In the genomic region with DNA sequence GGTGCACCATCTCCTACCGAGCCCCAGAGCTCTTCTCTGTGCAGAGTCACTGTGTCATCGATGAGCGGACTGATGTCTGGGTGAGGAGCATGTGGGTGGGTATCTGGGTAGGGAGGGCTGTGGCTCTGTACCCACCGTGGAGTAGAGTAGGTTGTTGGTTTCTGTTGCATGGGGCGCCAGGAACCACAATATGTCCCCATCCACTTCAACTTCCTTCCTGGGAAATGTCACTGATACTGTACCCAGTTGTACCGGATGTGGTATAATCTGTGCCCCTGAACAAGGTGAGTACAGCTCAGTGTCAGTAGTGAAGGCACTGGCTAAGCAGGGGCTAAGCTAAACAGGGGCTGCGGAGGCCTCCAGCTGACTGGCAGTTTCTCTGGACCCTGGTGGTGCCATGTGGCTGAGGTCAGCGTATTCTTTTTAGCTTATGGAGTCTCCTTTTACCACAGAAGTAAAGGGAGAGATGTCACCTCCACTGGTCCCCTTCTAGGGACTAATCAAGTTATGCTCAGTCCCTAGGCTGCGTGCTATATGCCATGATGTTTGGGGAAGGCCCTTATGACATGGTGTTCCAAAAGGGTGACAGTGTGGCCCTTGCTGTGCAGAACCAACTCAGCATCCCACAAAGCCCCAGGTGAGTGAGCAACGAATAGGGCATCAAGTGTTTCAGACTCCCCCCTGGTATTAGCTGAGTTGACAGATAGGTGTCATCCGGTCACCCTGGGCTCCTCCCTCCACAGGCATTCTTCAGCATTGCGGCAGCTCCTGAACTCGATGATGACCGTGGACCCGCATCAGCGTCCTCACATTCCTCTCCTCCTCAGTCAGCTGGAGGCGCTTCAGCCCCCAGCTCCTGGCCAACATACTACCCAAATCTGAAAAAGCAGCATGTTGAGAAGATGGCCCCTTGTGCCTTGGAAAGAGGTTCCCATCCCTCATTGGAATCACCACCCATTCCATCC, we compare ENCODE assay signal across 9 cellular contexts. TPM values are rescaled to one million over a fixed set of nuclear protein-coding genes. Genes with fewer than 3 reads are reported as not detected.
DNase-seq lines count a peak whose midpoint lies in the region; ATAC-seq and TF ChIP-seq lines count a peak whose summit lies in the region.
"Had no signal": no experiment of that assay in that cellular context is flagged by ENCODE, and none has a peak within 500 bp of the region (broad histone marks: within the 10 kb centered on the region; RNA-seq: fewer than 3 reads in every experiment).

No MANE protein-coding gene starts in this region.

- intact Hi-C loops in activated CD4-positive, alpha-beta T cell treated with anti-CD3 and anti-CD28 coated beads for 36 hours (cut with DNase I, micrococcal nuclease) = loop anchor here (2.0 to 5.0 kb wide), 2 partner anchors 71 to 249 kb away; a partner anchor contains a TSS
- intact Hi-C loops in naive thymus-derived CD4-positive, alpha-beta T cell (cut with micrococcal nuclease) = loop anchor here (1.0 to 5.0 kb wide), 6 partner anchors 31 to 1031 kb away; a partner anchor contains a TSS

- H3K9me3 Mint-ChIP-seq in activated CD4-positive, alpha-beta T cell treated with anti-CD3 and anti-CD28 coated beads for 36 hours (ENCODE audit: low read depth) = no peaks in the 10 kb centered on the region
- H3K9me3 Mint-ChIP-seq in naive thymus-derived CD4-positive, alpha-beta T cell = peaks cover 0 to 9% (median 0%) of the 10 kb centered on the region in 11 donors
- H3K9me3 Mint-ChIP-seq in type B pancreatic cell = no peaks in the 10 kb centered on the region

- TF ChIP-seq CTCF in type B pancreatic cell (conservative IDR thresholded peaks at IDR 0.05) = no peak

- H3K4me3 Mint-ChIP-seq in activated CD4-positive, alpha-beta T cell treated with anti-CD3 and anti-CD28 coated beads for 36 hours = peak overlapping the region; percentile 89
- H3K4me3 Mint-ChIP-seq in naive thymus-derived CD4-positive, alpha-beta T cell = peak overlapping the region; percentile 75 to 100 (median 90)
- H3K4me3 Mint-ChIP-seq in type B pancreatic cell = peak overlapping the region; percentile 81

- H3K36me3 Mint-ChIP-seq in activated CD4-positive, alpha-beta T cell treated with anti-CD3 and anti-CD28 coated beads for 36 hours (ENCODE audit: low read depth) = peaks cover 60% of the 10 kb centered on the region
- H3K36me3 Mint-ChIP-seq in naive thymus-derived CD4-positive, alpha-beta T cell = peaks cover 5 to 58% (median 36%) of the 10 kb centered on the region in 5 donors
- no peaks in the 10 kb centered on the region for H3K36me3 Mint-ChIP-seq in type B pancreatic cell

- CTCF ChIA-PET in activated CD4-positive, alpha-beta T cell treated with anti-CD3 and anti-CD28 coated beads for 36 hours (lab: Charles Lee) = interaction anchor here (0.5 to 3.3 kb wide), 14 partner anchors 13 to 494 kb away, joined by 3 to 30 read pairs (median 4); a partner anchor contains a TSS
- CTCF ChIA-PET in naive thymus-derived CD4-positive, alpha-beta T cell (lab: Charles Lee) = interaction anchor here (1.0 to 2.9 kb wide), 8 partner anchors 19 to 72 kb away, joined by 3 to 14 read pairs (median 6); a partner anchor contains a TSS

- H3K4me1 Mint-ChIP-seq in activated CD4-positive, alpha-beta T cell treated with anti-CD3 and anti-CD28 coated beads for 36 hours = peaks cover 83% of the 10 kb centered on the region
- H3K4me1 Mint-ChIP-seq in naive thymus-derived CD4-positive, alpha-beta T cell = peaks cover 44 to 88% (median 80%) of the 10 kb centered on the region in 7 donors
- peaks cover 14% of the 10 kb centered on the region for H3K4me1 Mint-ChIP-seq in type B pancreatic cell (ENCODE audit: unreplicated experiment)

- no peaks in the 10 kb centered on the region for H3K9me3 ChIP-seq in naive thymus-derived CD4-positive, alpha-beta T cell (ENCODE audit: control insufficient read depth in 2 of 3, low read length in 3 of 3)

- H3K36me3 ChIP-seq in naive thymus-derived CD4-positive, alpha-beta T cell (ENCODE audit: control insufficient read depth in 2 of 3, insufficient read depth in 3 of 3, low read length in 3 of 3) = peaks cover 11 to 36% (median 17%) of the 10 kb centered on the region in 3 experiments

- no peaks in the 10 kb centered on the region for H3K27me3 Mint-ChIP-seq in activated CD4-positive, alpha-beta T cell treated with anti-CD3 and anti-CD28 coated beads for 36 hours
- peaks cover 0 to 2% (median 0%) of the 10 kb centered on the region in 5 donors for H3K27me3 Mint-ChIP-seq in naive thymus-derived CD4-positive, alpha-beta T cell
- peaks cover 23% of the 10 kb centered on the region for H3K27me3 Mint-ChIP-seq in type B pancreatic cell

- H3K4me1 ChIP-seq in naive thymus-derived CD4-positive, alpha-beta T cell (ENCODE audit: control insufficient read depth in 2 of 2, insufficient read depth in 2 of 2, low read length in 2 of 2) = peaks cover 72% of the 10 kb centered on the region in 2 donors

- DNase-seq in activated CD4-positive, alpha-beta T cell treated with anti-CD3 and anti-CD28 coated beads for 36 hours = peak; percentile 76
- DNase-seq in activated CD4-positive, alpha-beta T cell treated with anti-CD3 and anti-CD28 coated beads for 1 hour = no peak
- peak; percentile 86 for DNase-seq in activated effector memory CD4-positive, alpha-beta T cell treated with anti-CD3 and anti-CD28 coated beads, Interleukin-2, amount 50 U/mL, for 16 hours
- DNase-seq in naive thymus-derived CD4-positive, alpha-beta T cell = peak in 8 of 9 donors; percentile 53 to 85 (median 80)
- DNase-seq in type B pancreatic cell (ENCODE audit: extremely low spot score, unreplicated experiment) (no peak), NCI-H345 treated with DMSO at 0.1 percent for 48 hours (lab: John Stamatoyannopoulos, UW; ENCODE audit: unreplicated experiment) (no peak)

- POLR2A ChIA-PET in activated CD4-positive, alpha-beta T cell treated with anti-CD3 and anti-CD28 coated beads for 36 hours (lab: Charles Lee) = interaction anchor here (0.6 to 2.1 kb wide), 4 partner anchors 18 to 91 kb away, joined by 3 to 9 read pairs (median 6); a partner anchor contains a TSS
- POLR2A ChIA-PET in naive thymus-derived CD4-positive, alpha-beta T cell (lab: Charles Lee) = interaction anchor here (0.6 to 14.3 kb wide), 9 partner anchors 12 to 89 kb away, joined by 3 to 575 read pairs (median 27); a partner anchor contains a TSS

- peak overlapping the region; percentile 89 for H3K27ac ChIP-seq in naive thymus-derived CD4-positive, alpha-beta T cell (ENCODE audit: low read depth, low read length)

- H3K27me3 ChIP-seq in naive thymus-derived CD4-positive, alpha-beta T cell (ENCODE audit: control insufficient read depth in 2 of 2, insufficient read depth in 2 of 2, low read length in 2 of 2) = no peaks in the 10 kb centered on the region

- peak overlapping the region; percentile 100 for H3K27ac Mint-ChIP-seq in activated CD4-positive, alpha-beta T cell treated with anti-CD3 and anti-CD28 coated beads for 36 hours
- H3K27ac Mint-ChIP-seq in naive thymus-derived CD4-positive, alpha-beta T cell = peak overlapping the region; percentile 88 to 99 (median 97)
- H3K27ac Mint-ChIP-seq in type B pancreatic cell = peak overlapping the region; percentile 98

- peak; percentile 69 for ATAC-seq in activated CD4-positive, alpha-beta T cell treated with anti-CD3 and anti-CD28 coated beads for 36 hours
- peak; percentile 76 for ATAC-seq in naive thymus-derived CD4-positive, alpha-beta T cell
- ATAC-seq in GM21423 (IDR thresholded peaks at IDR 0.05; ENCODE audit: unreplicated experiment) = no peak
- no peak for ATAC-seq in HG03159 (IDR thresholded peaks at IDR 0.05; ENCODE audit: unreplicated experiment)

- H3K4me3 ChIP-seq in naive thymus-derived CD4-positive, alpha-beta T cell (ENCODE audit: low read length) = peak overlapping the region; percentile 65

RNA-seq across cellular contexts. Expression of a gene that starts 2.7 kb away (rescaled TPM):
- total RNA-seq in activated CD4-positive, alpha-beta T cell treated with anti-CD3 and anti-CD28 coated beads for 36 hours = 10 to 100 TPM; 34.3 to 35.4 TPM
- total RNA-seq in naive thymus-derived CD4-positive, alpha-beta T cell = 10 to 100 TPM; 17.4 to 35.0 (median 21.8) TPM
- polyA plus RNA-seq in naive thymus-derived CD4-positive, alpha-beta T cell = 10 to 100 TPM; 18.8 to 24.4 TPM
- 34.2 and 37.5 TPM in 2 replicates for total RNA-seq in type B pancreatic cell (ENCODE audit: low replicate concordance)

RNA-seq across cellular contexts. Expression of a gene that starts 2.7 kb away (rescaled TPM):
- 1 to 10 TPM; 2.7 to 4.2 TPM for total RNA-seq in activated CD4-positive, alpha-beta T cell treated with anti-CD3 and anti-CD28 coated beads for 36 hours
- 1 to 10 TPM; 1.9 to 4.5 (median 2.7) TPM for total RNA-seq in naive thymus-derived CD4-positive, alpha-beta T cell
- 1 to 10 TPM; 1.6 to 2.1 TPM for polyA plus RNA-seq in naive thymus-derived CD4-positive, alpha-beta T cell
- 4.4 and 16.1 TPM in 2 replicates for total RNA-seq in type B pancreatic cell (ENCODE audit: low replicate concordance)

RNA-seq across cellular contexts. Expression of a gene that starts 5.1 kb away (rescaled TPM):
- not detected for total RNA-seq in activated CD4-positive, alpha-beta T cell treated with anti-CD3 and anti-CD28 coated beads for 36 hours
- not detected for total RNA-seq in naive thymus-derived CD4-positive, alpha-beta T cell
- polyA plus RNA-seq in naive thymus-derived CD4-positive, alpha-beta T cell = not detected
- not detected in 2 replicates for total RNA-seq in type B pancreatic cell (ENCODE audit: low replicate concordance)
- total RNA-seq: LHCN-M2 had no signal

RNA-seq across cellular contexts. Expression of a gene that starts 5.8 kb away (rescaled TPM):
- total RNA-seq in activated CD4-positive, alpha-beta T cell treated with anti-CD3 and anti-CD28 coated beads for 36 hours = 100 to 1,000 TPM; 210 to 369 TPM
- total RNA-seq in naive thymus-derived CD4-positive, alpha-beta T cell = 100 to 1,000 TPM in 3 of 5 experiments, 10 to 100 TPM in 2; 82.9 to 260 (median 183) TPM
- 100 to 1,000 TPM; 145 to 336 TPM for polyA plus RNA-seq in naive thymus-derived CD4-positive, alpha-beta T cell
- 25.4 and 81.1 TPM in 2 replicates for total RNA-seq in type B pancreatic cell (ENCODE audit: low replicate concordance)

RNA-seq across cellular contexts. Expression of a gene that starts 18.4 kb away (rescaled TPM):
- 100 to 1,000 TPM; 140 to 166 TPM for total RNA-seq in activated CD4-positive, alpha-beta T cell treated with anti-CD3 and anti-CD28 coated beads for 36 hours
- 100 to 1,000 TPM; 117 to 287 (median 169) TPM for total RNA-seq in naive thymus-derived CD4-positive, alpha-beta T cell
- polyA plus RNA-seq in naive thymus-derived CD4-positive, alpha-beta T cell = 10 to 100 TPM; 29.7 to 61.4 TPM
- total RNA-seq in type B pancreatic cell (ENCODE audit: low replicate concordance) = 58.7 and 58.8 TPM in 2 replicates

Comparison
In these comparisons a context has a peak if more than half of its experiments do, and no peak if none do; other contexts are left out.
1. DNase-seq: peak in activated CD4-positive, alpha-beta T cell treated with anti-CD3 and anti-CD28 coated beads for 36 hours (single experiment), activated effector memory CD4-positive, alpha-beta T cell treated with anti-CD3 and anti-CD28 coated beads, Interleukin-2, amount 50 U/mL, for 16 hours (single experiment) and naive thymus-derived CD4-positive, alpha-beta T cell (8 of 9); none in activated CD4-positive, alpha-beta T cell treated with anti-CD3 and anti-CD28 coated beads for 1 hour (single experiment), type B pancreatic cell (single experiment) and NCI-H345 treated with DMSO at 0.1 percent for 48 hours (single experiment).
2. ATAC-seq: peak in activated CD4-positive, alpha-beta T cell treated with anti-CD3 and anti-CD28 coated beads for 36 hours (single experiment) and naive thymus-derived CD4-positive, alpha-beta T cell (single experiment); none in GM21423 (single experiment) and HG03159 (single experiment).
3. Peak in every context shown above with its lines, with median percentiles within 50 percentile points of each other: H3K27ac Mint-ChIP-seq and H3K4me3 Mint-ChIP-seq.